Comparison of ENCODE assay signal across 23 cellular contexts in the genomic region with DNA sequence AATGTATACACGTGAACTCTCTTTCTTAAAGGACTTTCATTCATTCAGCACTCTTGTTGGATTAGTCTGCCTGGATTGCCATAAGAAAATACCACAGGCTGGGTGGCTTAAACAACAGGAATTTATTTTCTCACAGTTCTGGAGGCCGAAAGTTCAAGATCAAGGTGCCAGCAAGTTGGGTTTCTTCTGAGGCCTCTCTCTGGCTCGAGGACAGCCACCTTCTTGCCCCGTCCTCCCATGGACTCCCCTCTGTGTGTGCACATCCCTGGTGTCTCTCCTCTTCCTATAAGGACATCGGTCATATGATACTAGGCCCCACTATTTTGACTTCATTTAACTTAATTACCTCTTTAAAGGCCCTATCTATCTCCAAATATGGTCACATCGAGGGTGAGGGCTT.
"Had no signal": no experiment of that assay in that cellular context is flagged by ENCODE, and none has a peak within 500 bp of the region (broad histone marks: within the 10 kb centered on the region; RNA-seq: fewer than 3 reads in every experiment).

No MANE protein-coding gene starts in this region.

- H3K27ac ChIP-seq: stomach, suprapubic skin, testis, thoracic aorta, thyroid gland, tibial artery, tibial nerve, transverse colon, upper lobe of left lung, upper lobe of right lung, uterus had no signal

- H3K4me3 ChIP-seq: stomach, suprapubic skin, testis, thoracic aorta, thyroid gland, tibial artery, tibial nerve, transverse colon, upper lobe of left lung, upper lobe of right lung, uterus had no signal

- H3K36me3 ChIP-seq: stomach, suprapubic skin, thoracic aorta, thyroid gland, tibial artery, tibial nerve, transverse colon, upper lobe of left lung, upper lobe of right lung, uterus had no signal

- H3K4me1 ChIP-seq: stomach, suprapubic skin, testis, thyroid gland, tibial artery, tibial nerve, transverse colon, upper lobe of left lung, upper lobe of right lung, uterus had no signal

- H3K27me3 ChIP-seq: stomach, suprapubic skin, testis, thyroid gland, tibial artery, tibial nerve, transverse colon, upper lobe of left lung, upper lobe of right lung, uterus had no signal

- DNase-seq: stimulated activated CD4-positive, alpha-beta T cell treated with anti-CD3 and anti-CD28 coated beads, Interleukin-2, amount 100 ng/mL, for 48 hours; stimulated activated CD4-positive, alpha-beta T cell treated with anti-CD3 and anti-CD28 coated beads, Interleukin-4, amount 100 ng/mL, for 1 hour; stimulated activated CD4-positive, alpha-beta T cell treated with anti-CD3 and anti-CD28 coated beads, Interleukin-4, amount 100 ng/mL, for 24 hours; stimulated activated CD4-positive, alpha-beta T cell treated with anti-CD3 and anti-CD28 coated beads, Interleukin-4, amount 100 ng/mL, for 4 hours; stimulated activated CD8-positive, alpha-beta memory T cell treated with anti-CD3 and anti-CD28 coated beads, Interleukin-4, amount 100 ng/mL, for 48 hours; stimulated activated naive B cell treated with anti-CD40 and anti-IgM and Interleukin-4, amounts not matched to agents 10 μg/mL and 1 μg/mL and 100 μg/mL, for 72 hours; stimulated activated naive CD4-positive, alpha-beta T cell; stimulated activated naive CD4-positive, alpha-beta T cell treated with Interleukin-2 at 50 U/mL for 16 hours; stimulated activated naive CD8-positive, alpha-beta T cell treated with anti-CD3 and anti-CD28 coated beads, Interleukin-15, amount 100 ng/mL, for 72 hours; stimulated activated naive CD8-positive, alpha-beta T cell treated with anti-CD3 and anti-CD28 coated beads, Interleukin-15, Interleukin-2, amounts not matched to agents 100 U/mL and 50 U/mL, for 24 hours; stomach; substantia nigra; testis; thyroid gland; tibial artery; transverse colon; trophoblast cell; upper lobe of left lung; upper lobe of right lung; uterus had no signal

- H3K9me3 ChIP-seq: stomach, suprapubic skin, testis, thoracic aorta, thyroid gland, tibial artery, transverse colon, upper lobe of left lung, upper lobe of right lung, uterus had no signal
